ENCODE assay signal across 2 cellular contexts in the genomic region with DNA sequence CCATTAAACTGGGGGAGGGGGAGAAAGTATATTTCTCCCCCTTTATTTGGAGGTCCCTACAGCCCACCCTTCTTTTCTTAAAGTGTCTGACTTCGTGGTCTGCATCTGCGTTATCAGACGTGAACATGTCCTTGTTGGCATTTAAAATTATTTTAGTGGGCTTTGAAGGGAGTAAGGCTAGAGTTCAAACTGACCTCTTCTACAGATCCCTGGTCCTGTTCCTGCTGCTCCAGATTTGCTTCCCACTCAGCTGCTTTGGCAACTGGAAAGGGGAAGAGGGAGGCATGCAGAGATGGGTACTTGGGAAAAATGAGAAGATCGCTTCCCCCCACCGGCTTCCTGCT.
TF ChIP-seq lines count a peak whose summit lies in the region.

No MANE protein-coding gene starts in this region.

TF ChIP-seq in SK-N-SH, 30 proteins besides CTCF, POLR2A, EP300 and RAD21 (continued from another document):
- TF ChIP-seq IRF3 (IDR thresholded peaks at IDR 0.05; ENCODE audit: low read depth, low read length) (no peak), RXRA (IDR thresholded peaks at IDR 0.05; ENCODE audit: borderline replicate concordance, low read depth) (no peak)

TF ChIP-seq in SK-N-SH treated with all-trans-retinoic acid at 6 μM for 48 hours, 23 proteins besides CTCF, POLR2A, EP300 and RAD21 (continued from another document):
- TF ChIP-seq ZNF70 (CRISPR knock-in tag; IDR thresholded peaks at IDR 0.05) (no peak), ESRRG (CRISPR knock-in tag; IDR thresholded peaks at IDR 0.05) (no peak), TCF4 (CRISPR knock-in tag; IDR thresholded peaks at IDR 0.05; ENCODE audit: borderline replicate concordance) (no peak), BACH2 (CRISPR knock-in tag; IDR thresholded peaks at IDR 0.05; ENCODE audit: borderline replicate concordance) (no peak), GLIS3 (CRISPR knock-in tag; IDR thresholded peaks at IDR 0.05) (no peak), RARB (CRISPR knock-in tag; IDR thresholded peaks at IDR 0.05) (no peak)
